Comparison of ENCODE assay signal across 29 cellular contexts in genomic region chr10:64547168-64547567, GRCh38.
"Had no signal": no experiment of that assay in that cellular context is flagged by ENCODE, and none has a peak within 500 bp of the region (broad histone marks: within the 10 kb centered on the region; RNA-seq: fewer than 3 reads in every experiment).

No MANE protein-coding gene starts in this region.

- ATAC-seq: activated CD4-positive, alpha-beta T cell treated with anti-CD3 and anti-CD28 coated beads for 36 hours; activated CD4-positive, CD25-positive, alpha-beta regulatory T cell treated with anti-CD3 and anti-CD28 coated beads, Interleukin-2, amount 50 U/mL, for 24 hours; activated naive CD8-positive, alpha-beta T cell treated with anti-CD3 and anti-CD28 coated beads, Interleukin-2, amount 50 U/mL, for 24 hours had no signal

- H3K9me3 Mint-ChIP-seq: activated CD4-positive, alpha-beta T cell treated with anti-CD3 and anti-CD28 coated beads, Interleukin-2, amount 10 ng/mL, durations not matched to agents 7 days and 5 days; activated naive CD4-positive, alpha-beta T cell treated with anti-CD3 and anti-CD28 coated beads, Interleukin-2, amount 10 ng/mL, durations not matched to agents 7 days and 5 days had no signal

- H3K4me3 ChIP-seq: PC-9, SJCRH30, SK-N-MC had no signal

- H3K4me2 ChIP-seq: PC-9 had no signal

- DNase-seq: activated CD4-positive, alpha-beta T cell treated with anti-CD3 and anti-CD28 coated beads for 36 hours; activated CD4-positive, alpha-beta T cell treated with anti-CD3 and anti-CD28 coated beads, Interleukin-2, amount 10 ng/mL, durations not matched to agents 7 days and 5 days; activated CD4-positive, alpha-beta T cell treated with anti-CD3 and anti-CD28 coated beads, Interleukin-2, amount 50 U/mL, for 48 hours; activated CD8-positive, alpha-beta memory T cell treated with anti-CD3 and anti-CD28 coated beads, Interleukin-2, amount 50 U/mL, for 48 hours; activated effector memory CD4-positive, alpha-beta T cell treated with Interleukin-2 at 50 U/mL for 16 hours; activated naive CD4-positive, alpha-beta T cell treated with anti-CD3 and anti-CD28 coated beads, Interleukin-2, amount 10 ng/mL, durations not matched to agents 7 days and 5 days; activated naive CD8-positive, alpha-beta T cell treated with anti-CD3 and anti-CD28 coated beads, Interleukin-2, amount 50 U/mL, for 24 hours; activated T-cell treated with anti-CD3 and anti-CD28 coated beads, Interleukin-2, amount 50 U/mL, for 48 hours; anterior cingulate cortex; caudate nucleus; cerebellar nuclear complex; Karpas-422; NCI-H1105; NCI-H1417 treated with DMSO at 0.1 percent for 48 hours; NCI-H187 treated with DMSO at 0.1 percent for 48 hours; NCI-H2081; NCI-H345; NCI-H510A; NCI-H526; NCI-H748 treated with DMSO at 0.1 percent for 48 hours; NK-92 treated with Interleukin-12 subunit alpha and Interleukin-12 subunit beta, amount 100 ng/mL, for 24 hours; PC-9; Right ventricle myocardium superior; SJCRH30; T1000 had no signal

- H3K4me1 Mint-ChIP-seq: activated CD4-positive, alpha-beta T cell treated with anti-CD3 and anti-CD28 coated beads for 36 hours; activated CD4-positive, alpha-beta T cell treated with anti-CD3 and anti-CD28 coated beads, Interleukin-2, amount 10 ng/mL, durations not matched to agents 7 days and 5 days; activated naive CD4-positive, alpha-beta T cell treated with anti-CD3 and anti-CD28 coated beads, Interleukin-2, amount 10 ng/mL, durations not matched to agents 7 days and 5 days; activated naive CD8-positive, alpha-beta T cell treated with anti-CD3 and anti-CD28 coated beads, Interleukin-2, amount 50 U/mL, for 24 hours had no signal

- H2AFZ ChIP-seq: PC-9 had no signal

- H3K36me3 Mint-ChIP-seq: activated naive CD4-positive, alpha-beta T cell treated with anti-CD3 and anti-CD28 coated beads, Interleukin-2, amount 10 ng/mL, durations not matched to agents 7 days and 5 days; activated naive CD8-positive, alpha-beta T cell; brain had no signal

- H3K36me3 ChIP-seq: SJCRH30 had no signal

- H3K27ac ChIP-seq: PC-9, SJCRH30, SK-N-MC had no signal

- H3K9me3 ChIP-seq: SJCRH30 had no signal

- H3K4me1 ChIP-seq: SJCRH30 had no signal

- H3K27me3 ChIP-seq: SJCRH30 had no signal

- H3K4me3 Mint-ChIP-seq: activated CD4-positive, alpha-beta T cell treated with anti-CD3 and anti-CD28 coated beads for 36 hours; activated CD4-positive, alpha-beta T cell treated with anti-CD3 and anti-CD28 coated beads, Interleukin-2, amount 10 ng/mL, durations not matched to agents 7 days and 5 days; activated naive CD4-positive, alpha-beta T cell treated with anti-CD3 and anti-CD28 coated beads, Interleukin-2, amount 10 ng/mL, durations not matched to agents 7 days and 5 days; activated naive CD8-positive, alpha-beta T cell; activated naive CD8-positive, alpha-beta T cell treated with anti-CD3 and anti-CD28 coated beads, Interleukin-2, amount 50 U/mL, for 24 hours; brain had no signal

- H3K27me3 Mint-ChIP-seq: activated CD4-positive, alpha-beta T cell treated with anti-CD3 and anti-CD28 coated beads for 36 hours; activated CD4-positive, alpha-beta T cell treated with anti-CD3 and anti-CD28 coated beads, Interleukin-2, amount 10 ng/mL, durations not matched to agents 7 days and 5 days; activated naive CD4-positive, alpha-beta T cell treated with anti-CD3 and anti-CD28 coated beads, Interleukin-2, amount 10 ng/mL, durations not matched to agents 7 days and 5 days; activated naive CD8-positive, alpha-beta T cell; activated naive CD8-positive, alpha-beta T cell treated with anti-CD3 and anti-CD28 coated beads, Interleukin-2, amount 50 U/mL, for 24 hours; brain had no signal

- H3K27ac Mint-ChIP-seq: activated CD4-positive, alpha-beta T cell treated with anti-CD3 and anti-CD28 coated beads for 36 hours; activated CD4-positive, alpha-beta T cell treated with anti-CD3 and anti-CD28 coated beads, Interleukin-2, amount 10 ng/mL, durations not matched to agents 7 days and 5 days; activated naive CD4-positive, alpha-beta T cell treated with anti-CD3 and anti-CD28 coated beads, Interleukin-2, amount 10 ng/mL, durations not matched to agents 7 days and 5 days; activated naive CD8-positive, alpha-beta T cell; activated naive CD8-positive, alpha-beta T cell treated with anti-CD3 and anti-CD28 coated beads, Interleukin-2, amount 50 U/mL, for 24 hours; brain had no signal
